Comparison of ENCODE assay signal across 9 cellular contexts in the genomic region with DNA sequence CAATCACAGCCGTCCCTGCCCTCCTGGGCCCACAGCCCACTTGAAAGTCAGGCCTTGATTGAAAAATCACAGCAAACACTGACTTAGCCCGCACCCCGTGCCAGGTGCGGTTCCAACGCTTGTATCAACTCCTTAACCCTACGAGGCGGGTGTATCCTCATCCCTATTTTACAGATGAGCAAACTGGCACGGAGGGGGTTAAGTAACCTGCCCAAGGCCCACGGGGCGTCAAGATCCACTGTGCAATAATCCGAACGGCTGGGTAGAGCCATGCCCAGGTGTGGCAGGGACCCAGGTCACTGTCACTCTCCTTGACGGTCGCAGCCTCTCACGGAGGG. TPM values are rescaled to one million over a fixed set of nuclear protein-coding genes. Genes with fewer than 3 reads are reported as not detected.
DNase-seq lines count a peak whose midpoint lies in the region; ATAC-seq and TF ChIP-seq lines count a peak whose summit lies in the region.
"Had no signal": no experiment of that assay in that cellular context is flagged by ENCODE, and none has a peak within 500 bp of the region (broad histone marks: within the 10 kb centered on the region; RNA-seq: fewer than 3 reads in every experiment).

No MANE protein-coding gene starts in this region.

- H3K4me3 ChIP-seq in GM12875 (ENCODE audit: low read depth, low read length): peak overlapping the region; percentile 58
- H3K4me3 ChIP-seq in OCI-LY1 (ENCODE audit: low read depth, low read length, poor library complexity, severe bottlenecking): peak overlapping the region; percentile 56
- H3K4me3 ChIP-seq in esophagus muscularis mucosa: peak overlapping the region; percentile 41 to 56 (median 43)
- no peak overlapping the region for H3K4me3 ChIP-seq in trophoblast cell (ENCODE audit: low read depth, low read length)
- H3K4me3 ChIP-seq in MG63: no peak overlapping the region

- no peak for DNase-seq in esophagus muscularis mucosa (ENCODE audit: extremely low spot score)
- DNase-seq in trophoblast cell: no peak
- DNase-seq in MG63: no peak
- DNase-seq in NCI-H1436 (lab: John Stamatoyannopoulos, UW): no peak
- DNase-seq: NCI-H2081 treated with DMSO at 0.1 percent for 48 hours had no signal

- no peak overlapping the region for H4K91ac ChIP-seq in trophoblast cell (ENCODE audit: low read depth, low read length)

- H2BK12ac ChIP-seq in trophoblast cell (ENCODE audit: low read length): no peak overlapping the region

- no peak overlapping the region for H4K8ac ChIP-seq in trophoblast cell (ENCODE audit: low read depth, low read length)

- no peak overlapping the region for H2BK5ac ChIP-seq in trophoblast cell (ENCODE audit: low read depth, low read length, poor library complexity)

- no peak for TF ChIP-seq EP300 in esophagus muscularis mucosa (IDR thresholded peaks at IDR 0.05)

- H3K9me2 ChIP-seq in OCI-LY1 (ENCODE audit: low read depth, low read length): no peaks in the 10 kb centered on the region

- no peaks in the 10 kb centered on the region for H4K20me1 ChIP-seq in OCI-LY1 (ENCODE audit: insufficient read depth, low read length)

- no peak overlapping the region for H4K12ac ChIP-seq in trophoblast cell (ENCODE audit: low read depth, low read length)

- no peak overlapping the region for H3K23ac ChIP-seq in trophoblast cell (ENCODE audit: low read length)

- H3K4me1 ChIP-seq in OCI-LY1 (ENCODE audit: insufficient read depth, low read length, severe bottlenecking) (peaks cover 20% of the 10 kb centered on the region), esophagus muscularis mucosa (peaks cover 4 to 16% (median 13%) of the 10 kb centered on the region in 4 donors), trophoblast cell (ENCODE audit: control insufficient read depth in 1 of 2, insufficient read depth in 2 of 2, low read length in 2 of 2) (peaks cover 7 to 10% of the 10 kb centered on the region in 2 experiments)

- H3K36me3 ChIP-seq in OCI-LY1 (ENCODE audit: insufficient read depth, low read length) (peaks cover 20% of the 10 kb centered on the region), esophagus muscularis mucosa (peaks cover 0 to 23% (median 6%) of the 10 kb centered on the region in 4 donors), trophoblast cell (ENCODE audit: control insufficient read depth in 1 of 2, insufficient read depth in 2 of 2, low read length in 2 of 2) (no peaks in the 10 kb centered on the region), MG63 (no peaks in the 10 kb centered on the region)

- H3K27ac ChIP-seq in OCI-LY1 (ENCODE audit: low read depth, low read length, poor library complexity, severe bottlenecking) (no peak overlapping the region), esophagus muscularis mucosa (replicated peaks in 1 of 4) (no peak overlapping the region), trophoblast cell (ENCODE audit: low read depth, low read length) (no peak overlapping the region)

- H3K27me3 ChIP-seq in OCI-LY1 (ENCODE audit: insufficient read depth, low read length) (no peaks in the 10 kb centered on the region), esophagus muscularis mucosa (peaks cover 0 to 39% (median 15%) of the 10 kb centered on the region in 4 donors), trophoblast cell (ENCODE audit: insufficient read depth, low read length) (peaks cover 8% of the 10 kb centered on the region), MG63 (no peaks in the 10 kb centered on the region)

- H3K14ac ChIP-seq in trophoblast cell (ENCODE audit: low read length): no peak overlapping the region

- no peaks in the 10 kb centered on the region; the same call in 1 of the 2 replicates for H3F3A ChIP-seq in OCI-LY1 (ENCODE audit: insufficient read depth, low read length)

- H2AFZ ChIP-seq in OCI-LY1 (ENCODE audit: low read length) (no peak overlapping the region), trophoblast cell (ENCODE audit: insufficient read depth, low read length, poor library complexity) (peak overlapping the region; percentile 12)

- no peak for TF ChIP-seq CTCF in GM12875 (IDR thresholded peaks at IDR 0.05; ENCODE audit: borderline replicate concordance, insufficient read depth, low read depth, low read length)
- TF ChIP-seq CTCF in OCI-LY1 (IDR thresholded peaks at IDR 0.05; ENCODE audit: low read length): no peak
- no peak for TF ChIP-seq CTCF in esophagus muscularis mucosa (IDR thresholded peaks at IDR 0.05)

- H3K4me2 ChIP-seq in OCI-LY1 (ENCODE audit: low read length) (peak overlapping the region; percentile 72; the same call in 1 of the 2 replicates), trophoblast cell (ENCODE audit: low read length) (peak overlapping the region; percentile 97)

- 36% methylated on average over 14 of the region's 15 CpGs for WGBS in esophagus muscularis mucosa
- WGBS in trophoblast cell (ENCODE audit: extremely low coverage, insufficient coverage, insufficient read length): no CpG with 5 or more reads among the region's 15 CpGs

- H3K9me3 ChIP-seq in OCI-LY1 (ENCODE audit: low read length) (no peaks in the 10 kb centered on the region), esophagus muscularis mucosa (no peaks in the 10 kb centered on the region), trophoblast cell (ENCODE audit: insufficient read depth, low read depth, low read length) (peaks cover 2% of the 10 kb centered on the region), MG63 (no peaks in the 10 kb centered on the region)

- no peak overlapping the region for H2BK120ac ChIP-seq in trophoblast cell (ENCODE audit: insufficient read depth, low read length, poor library complexity)

- ATAC-seq in HG03039 (IDR thresholded peaks at IDR 0.05; ENCODE audit: unreplicated experiment) (no peak), GM18858 (IDR thresholded peaks at IDR 0.05; ENCODE audit: unreplicated experiment) (no peak)

- TF ChIP-seq POLR2A in esophagus muscularis mucosa (IDR thresholded peaks at IDR 0.05; ENCODE audit: low read depth): no peak

- H3K9ac ChIP-seq in OCI-LY1 (ENCODE audit: low read length): no peak overlapping the region
- H3K9ac ChIP-seq in trophoblast cell (ENCODE audit: low read length): no peak overlapping the region

- H3K79me1 ChIP-seq in trophoblast cell (ENCODE audit: low read length): no peaks in the 10 kb centered on the region

- no peaks in the 10 kb centered on the region for H3K79me2 ChIP-seq in OCI-LY1 (ENCODE audit: insufficient read depth, low read length)
- no peaks in the 10 kb centered on the region for H3K79me2 ChIP-seq in trophoblast cell (ENCODE audit: control insufficient read depth, insufficient read depth, low read length, poor library complexity)

- H3K4ac ChIP-seq in trophoblast cell (ENCODE audit: low read depth, low read length): no peak overlapping the region

- no peak overlapping the region for H3K18ac ChIP-seq in trophoblast cell (ENCODE audit: low read length)

- intact Hi-C loops in esophagus muscularis mucosa (cut with DNase I): no loop called here

- no peak overlapping the region for H2AK5ac ChIP-seq in trophoblast cell (ENCODE audit: low read length)

RNA-seq across cellular contexts. Expression of a gene that starts 0.6 kb away (rescaled TPM):
- total RNA-seq in esophagus muscularis mucosa: 1 to 10 TPM in 1 of 4 donors, under 1 TPM in 1, not detected in 2; 0.06 to 1.3 TPM
- polyA plus RNA-seq in trophoblast cell (2013): 2.6 and 3.3 TPM in 2 replicates
- total RNA-seq in MG63 (2014; rRNA removed; shearing (Covaris generic); ENCODE audit: low replicate concordance): 0.25 and 0.40 TPM in 2 replicates

RNA-seq across cellular contexts. Expression of a gene that starts 50.5 kb away (rescaled TPM):
- 10 to 100 TPM; 17.0 to 27.8 (median 18.6) TPM for total RNA-seq in esophagus muscularis mucosa
- polyA plus RNA-seq in trophoblast cell (2013): 9.9 and 10.0 TPM in 2 replicates
- total RNA-seq in MG63 (2014; rRNA removed; shearing (Covaris generic); ENCODE audit: low replicate concordance): 15.4 and 18.7 TPM in 2 replicates

Comparison
In these comparisons a context has a peak if more than half of its experiments do, and no peak if none do; other contexts are left out.
1. H3K4me3 ChIP-seq: peak in GM12875 (single experiment), OCI-LY1 (single experiment) and esophagus muscularis mucosa (4 of 4); none in trophoblast cell (single experiment) and MG63 (single experiment).